1 cellular context compared by ENCODE assay signal in the genomic region with DNA sequence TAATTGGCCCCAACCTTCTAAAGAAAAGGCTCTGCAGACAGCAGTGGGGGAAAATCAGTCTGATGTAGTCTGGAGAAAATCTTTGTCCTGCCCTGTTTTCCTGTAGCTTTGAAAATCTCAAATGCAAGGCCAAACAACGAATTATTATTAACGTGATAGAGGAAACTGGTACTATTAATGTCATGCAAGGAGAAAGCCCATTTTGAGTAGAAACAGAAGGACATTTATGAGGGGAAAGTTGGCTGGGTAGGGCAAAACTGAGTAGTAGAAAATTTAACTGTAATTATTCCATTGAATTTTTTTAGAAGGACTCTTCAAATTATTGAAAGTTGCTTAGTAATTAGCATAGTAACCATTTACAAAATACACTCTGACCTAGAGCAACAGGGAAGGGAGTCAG.
TF ChIP-seq lines count a peak whose summit lies in the region.

No MANE protein-coding gene starts in this region.

TF ChIP-seq in WTC11, 78 proteins besides CTCF, POLR2A, EP300 and RAD21 (continued from another document):
- TF ChIP-seq, protein P1, sequence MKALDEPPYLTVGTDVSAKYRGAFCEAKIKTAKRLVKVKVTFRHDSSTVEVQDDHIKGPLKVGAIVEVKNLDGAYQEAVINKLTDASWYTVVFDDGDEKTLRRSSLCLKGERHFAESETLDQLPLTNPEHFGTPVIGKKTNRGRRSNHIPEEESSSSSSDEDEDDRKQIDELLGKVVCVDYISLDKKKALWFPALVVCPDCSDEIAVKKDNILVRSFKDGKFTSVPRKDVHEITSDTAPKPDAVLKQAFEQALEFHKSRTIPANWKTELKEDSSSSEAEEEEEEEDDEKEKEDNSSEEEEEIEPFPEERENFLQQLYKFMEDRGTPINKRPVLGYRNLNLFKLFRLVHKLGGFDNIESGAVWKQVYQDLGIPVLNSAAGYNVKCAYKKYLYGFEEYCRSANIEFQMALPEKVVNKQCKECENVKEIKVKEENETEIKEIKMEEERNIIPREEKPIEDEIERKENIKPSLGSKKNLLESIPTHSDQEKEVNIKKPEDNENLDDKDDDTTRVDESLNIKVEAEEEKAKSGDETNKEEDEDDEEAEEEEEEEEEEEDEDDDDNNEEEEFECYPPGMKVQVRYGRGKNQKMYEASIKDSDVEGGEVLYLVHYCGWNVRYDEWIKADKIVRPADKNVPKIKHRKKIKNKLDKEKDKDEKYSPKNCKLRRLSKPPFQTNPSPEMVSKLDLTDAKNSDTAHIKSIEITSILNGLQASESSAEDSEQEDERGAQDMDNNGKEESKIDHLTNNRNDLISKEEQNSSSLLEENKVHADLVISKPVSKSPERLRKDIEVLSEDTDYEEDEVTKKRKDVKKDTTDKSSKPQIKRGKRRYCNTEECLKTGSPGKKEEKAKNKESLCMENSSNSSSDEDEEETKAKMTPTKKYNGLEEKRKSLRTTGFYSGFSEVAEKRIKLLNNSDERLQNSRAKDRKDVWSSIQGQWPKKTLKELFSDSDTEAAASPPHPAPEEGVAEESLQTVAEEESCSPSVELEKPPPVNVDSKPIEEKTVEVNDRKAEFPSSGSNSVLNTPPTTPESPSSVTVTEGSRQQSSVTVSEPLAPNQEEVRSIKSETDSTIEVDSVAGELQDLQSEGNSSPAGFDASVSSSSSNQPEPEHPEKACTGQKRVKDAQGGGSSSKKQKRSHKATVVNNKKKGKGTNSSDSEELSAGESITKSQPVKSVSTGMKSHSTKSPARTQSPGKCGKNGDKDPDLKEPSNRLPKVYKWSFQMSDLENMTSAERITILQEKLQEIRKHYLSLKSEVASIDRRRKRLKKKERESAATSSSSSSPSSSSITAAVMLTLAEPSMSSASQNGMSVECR (CRISPR knock-in tag; IDR thresholded peaks at IDR 0.05; ENCODE audit: borderline replicate concordance) = no peak
- TF ChIP-seq ZNF138 (CRISPR knock-in tag; conservative IDR thresholded peaks at IDR 0.05) = no peak
- TF ChIP-seq MYBL2 (CRISPR knock-in tag; IDR thresholded peaks at IDR 0.05) = no peak
- TF ChIP-seq, protein P2, sequence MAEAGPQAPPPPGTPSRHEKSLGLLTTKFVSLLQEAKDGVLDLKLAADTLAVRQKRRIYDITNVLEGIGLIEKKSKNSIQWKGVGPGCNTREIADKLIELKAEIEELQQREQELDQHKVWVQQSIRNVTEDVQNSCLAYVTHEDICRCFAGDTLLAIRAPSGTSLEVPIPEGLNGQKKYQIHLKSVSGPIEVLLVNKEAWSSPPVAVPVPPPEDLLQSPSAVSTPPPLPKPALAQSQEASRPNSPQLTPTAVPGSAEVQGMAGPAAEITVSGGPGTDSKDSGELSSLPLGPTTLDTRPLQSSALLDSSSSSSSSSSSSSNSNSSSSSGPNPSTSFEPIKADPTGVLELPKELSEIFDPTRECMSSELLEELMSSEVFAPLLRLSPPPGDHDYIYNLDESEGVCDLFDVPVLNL (CRISPR knock-in tag; IDR thresholded peaks at IDR 0.05; ENCODE audit: borderline replicate concordance, low read depth) = no peak
